Comparison of ENCODE assay signal across 8 cellular contexts in genomic region chr9:136342191-136343120, GRCh38. TPM values are rescaled to one million over a fixed set of nuclear protein-coding genes. Genes with fewer than 3 reads are reported as not detected.
DNase-seq lines count a peak whose midpoint lies in the region; ATAC-seq and TF ChIP-seq lines count a peak whose summit lies in the region.

No MANE protein-coding gene starts in this region.

- H3K9me3 ChIP-seq in Panc1 (ENCODE audit: control insufficient read depth, insufficient read depth, low read depth, low read length) (no peaks in the 10 kb centered on the region), heart right ventricle (no peaks in the 10 kb centered on the region), upper lobe of right lung (no peaks in the 10 kb centered on the region)

- ATAC-seq in Panc1, result peak; percentile 22; the same call in 1 of the 2 replicates
- peak; percentile 43 for ATAC-seq in activated naive CD8-positive, alpha-beta T cell treated with anti-CD3 and anti-CD28 coated beads, Interleukin-2, amount 10 ng/mL, durations not matched to agents 7 days and 5 days (ENCODE audit: low read depth)
- ATAC-seq in heart right ventricle, result peak; percentile 65 to 79 (median 70)
- peak; percentile 81 for ATAC-seq in upper lobe of right lung
- no peak for ATAC-seq in HG03095 (IDR thresholded peaks at IDR 0.05; ENCODE audit: unreplicated experiment)
- ATAC-seq in HG03571 (IDR thresholded peaks at IDR 0.05; ENCODE audit: unreplicated experiment), result no peak

- in situ Hi-C loops in Panc1 (cut with HindIII; ENCODE audit: low pct_unique_long_range_greater_than_20kb, low sequenced_read_pairs), result no loop called here

- H3K27ac ChIP-seq in Panc1 (ENCODE audit: low read length) (no peak overlapping the region), heart right ventricle (peak overlapping the region; percentile 74 to 95 (median 92)), upper lobe of right lung (peak overlapping the region; percentile 58)

- peaks cover 4% of the 10 kb centered on the region for H3K4me1 ChIP-seq in Panc1 (ENCODE audit: control insufficient read depth, insufficient read depth, low read length)
- H3K4me1 ChIP-seq in heart right ventricle, result peaks cover 24 to 63% (median 48%) of the 10 kb centered on the region in 9 donors
- H3K4me1 ChIP-seq in upper lobe of right lung, result peaks cover 24% of the 10 kb centered on the region

- no peak overlapping the region for H3K4me3 ChIP-seq in Panc1 (ENCODE audit: low read depth in 2 of 2, low read length in 2 of 2)
- H3K4me3 ChIP-seq in heart right ventricle, result peak overlapping the region; percentile 18 to 53 (median 47)
- H3K4me3 ChIP-seq in upper lobe of right lung, result peak overlapping the region; percentile 39

- WGBS in heart right ventricle, 2 donors, result 15 to 24% methylated on average over 51 to 59 of the region's 59 CpGs

- TF ChIP-seq CTCF in GM10266 (IDR thresholded peaks at IDR 0.05; ENCODE audit: control insufficient read depth, insufficient read depth, low read depth, missing control alignments) (no peak), Panc1 (IDR thresholded peaks at IDR 0.05) (no peak), heart right ventricle (IDR thresholded peaks at IDR 0.05) (no peak), upper lobe of right lung (IDR thresholded peaks at IDR 0.05) (no peak)

- no peaks in the 10 kb centered on the region for H3K27me3 ChIP-seq in Panc1 (ENCODE audit: control insufficient read depth, insufficient read depth, low read length)
- no peaks in the 10 kb centered on the region for H3K27me3 ChIP-seq in heart right ventricle
- no peaks in the 10 kb centered on the region for H3K27me3 ChIP-seq in upper lobe of right lung

- DNase-seq in GM10266 (ENCODE audit: extremely low spot score), result peak; percentile 86
- no peak for DNase-seq in Panc1 (ENCODE audit: low read depth, low spot score)
- peak; percentile 81 for DNase-seq in activated naive CD8-positive, alpha-beta T cell treated with anti-CD3 and anti-CD28 coated beads, Interleukin-2, amount 10 ng/mL, durations not matched to agents 7 days and 5 days
- DNase-seq in heart right ventricle, result peak; percentile 88 to 90
- peak; percentile 49 to 95 (median 68) for DNase-seq in posterior cingulate gyrus
- DNase-seq in upper lobe of right lung, result peak; percentile 92

- POLR2A ChIA-PET in Panc1 (lab: Charles Lee), result no interaction called here
- POLR2A ChIA-PET in activated naive CD8-positive, alpha-beta T cell treated with anti-CD3 and anti-CD28 coated beads, Interleukin-2, amount 10 ng/mL, durations not matched to agents 7 days and 5 days (lab: Charles Lee), result no interaction called here

- H3K27me3 Mint-ChIP-seq in activated naive CD8-positive, alpha-beta T cell treated with anti-CD3 and anti-CD28 coated beads, Interleukin-2, amount 10 ng/mL, durations not matched to agents 7 days and 5 days, result no peaks in the 10 kb centered on the region

- no peaks in the 10 kb centered on the region for H3K9me3 Mint-ChIP-seq in activated naive CD8-positive, alpha-beta T cell treated with anti-CD3 and anti-CD28 coated beads, Interleukin-2, amount 10 ng/mL, durations not matched to agents 7 days and 5 days

- intact Hi-C loops in Panc1 (cut with micrococcal nuclease; ENCODE audit: unreplicated experiment) (no loop called here), heart right ventricle (cut with DNase I) (loop anchor here in 3 of 10 donors (2.0 to 10.0 kb wide), 3 partner anchors 20 to 62 kb away; partner anchors contain the start of genes SNAPC4 (in 2 of the 3) and DNLZ (in 1 of the 3)), posterior cingulate gyrus (cut with DNase I) (no loop called here), upper lobe of right lung (cut with DNase I) (no loop called here)

- BruUV-seq in Panc1 (replicated peaks; lab: Mats Ljungman, UMichigan), result no TSS peak

- CTCF ChIA-PET in Panc1 (lab: Charles Lee), result interaction anchor here (0.7 kb wide), 1 partner anchor 12 kb away, joined by 3 read pairs; no protein-coding TSS in a partner anchor

- no peaks in the 10 kb centered on the region for H3K36me3 ChIP-seq in Panc1 (ENCODE audit: control insufficient read depth, insufficient read depth, low read length)
- H3K36me3 ChIP-seq in heart right ventricle, result peaks cover 0 to 22% (median 2%) of the 10 kb centered on the region in 9 donors
- no peaks in the 10 kb centered on the region for H3K36me3 ChIP-seq in upper lobe of right lung

- H3K4me1 Mint-ChIP-seq in activated naive CD8-positive, alpha-beta T cell treated with anti-CD3 and anti-CD28 coated beads, Interleukin-2, amount 10 ng/mL, durations not matched to agents 7 days and 5 days, result no peaks in the 10 kb centered on the region

- no peak overlapping the region for H3K4me3 Mint-ChIP-seq in activated naive CD8-positive, alpha-beta T cell treated with anti-CD3 and anti-CD28 coated beads, Interleukin-2, amount 10 ng/mL, durations not matched to agents 7 days and 5 days

- H3K27ac Mint-ChIP-seq in activated naive CD8-positive, alpha-beta T cell treated with anti-CD3 and anti-CD28 coated beads, Interleukin-2, amount 10 ng/mL, durations not matched to agents 7 days and 5 days, result no peak overlapping the region

- no peaks in the 10 kb centered on the region for H3K36me3 Mint-ChIP-seq in activated naive CD8-positive, alpha-beta T cell treated with anti-CD3 and anti-CD28 coated beads, Interleukin-2, amount 10 ng/mL, durations not matched to agents 7 days and 5 days

RNA-seq across cellular contexts. Expression of gene GPSM1, which starts 15.1 kb away (rescaled TPM):
- 14.2 TPM for total RNA-seq in Panc1 (2021; ENCODE audit: unreplicated experiment)
- polyA plus RNA-seq in Panc1 (2012; ENCODE audit: insufficient read length), result 23.8 TPM
- 1 to 10 TPM; 5.0 to 6.0 TPM for total RNA-seq in activated naive CD8-positive, alpha-beta T cell treated with anti-CD3 and anti-CD28 coated beads, Interleukin-2, amount 10 ng/mL, durations not matched to agents 7 days and 5 days
- total RNA-seq in heart right ventricle, result 10 to 100 TPM; 19.4 to 50.2 (median 24.8) TPM
- polyA plus RNA-seq in heart right ventricle, result 10 to 100 TPM; 26.2 to 87.8 TPM
- 27.3 TPM for total RNA-seq in upper lobe of right lung

RNA-seq across cellular contexts. Expression of gene DNLZ, which starts 21.1 kb away (rescaled TPM):
- total RNA-seq in Panc1 (2021; ENCODE audit: unreplicated experiment) (26.5 TPM), heart right ventricle (10 to 100 TPM; 23.3 to 39.5 (median 30.7) TPM), upper lobe of right lung (15.5 TPM)
- polyA plus RNA-seq in Panc1 (2012; ENCODE audit: insufficient read length), result 37.5 TPM
- 10 to 100 TPM; 15.4 to 17.0 TPM for total RNA-seq in activated naive CD8-positive, alpha-beta T cell treated with anti-CD3 and anti-CD28 coated beads, Interleukin-2, amount 10 ng/mL, durations not matched to agents 7 days and 5 days
- polyA plus RNA-seq in heart right ventricle, result 10 to 100 TPM; 37.0 to 49.2 TPM

RNA-seq across cellular contexts. Expression of gene CARD9, which starts 31.0 kb away (rescaled TPM):
- total RNA-seq in Panc1 (2021; ENCODE audit: unreplicated experiment) (1.7 TPM), heart right ventricle (1 to 10 TPM in 5 of 10 donors, under 1 TPM in 4, not detected in 1; 0.21 to 2.0 (median 1.1) TPM), upper lobe of right lung (10.0 TPM)
- 1.1 TPM for polyA plus RNA-seq in Panc1 (2012; ENCODE audit: insufficient read length)
- under 1 TPM; 0.45 to 0.61 TPM for total RNA-seq in activated naive CD8-positive, alpha-beta T cell treated with anti-CD3 and anti-CD28 coated beads, Interleukin-2, amount 10 ng/mL, durations not matched to agents 7 days and 5 days
- polyA plus RNA-seq in heart right ventricle, result 1 to 10 TPM; 1.3 to 1.6 TPM

RNA-seq across cellular contexts. Expression of gene CCDC187, which starts 38.6 kb away (rescaled TPM):
- total RNA-seq in Panc1 (2021; ENCODE audit: unreplicated experiment), result not detected
- polyA plus RNA-seq in Panc1 (2012; ENCODE audit: insufficient read length), result not detected
- total RNA-seq in activated naive CD8-positive, alpha-beta T cell treated with anti-CD3 and anti-CD28 coated beads, Interleukin-2, amount 10 ng/mL, durations not matched to agents 7 days and 5 days, result not detected
- total RNA-seq in heart right ventricle, result under 1 TPM in 3 of 10 donors, not detected in 7; 0.02 to 0.04 (median 0.03) TPM
- under 1 TPM in 1 of 2 donors, not detected in 1; 0.07 TPM for polyA plus RNA-seq in heart right ventricle
- 0.09 TPM for total RNA-seq in upper lobe of right lung

RNA-seq across cellular contexts. Expression of gene SNAPC4, which starts 57.5 kb away (rescaled TPM):
- 10.8 TPM for total RNA-seq in Panc1 (2021; ENCODE audit: unreplicated experiment)
- polyA plus RNA-seq in Panc1 (2012; ENCODE audit: insufficient read length), result 13.4 TPM
- total RNA-seq in activated naive CD8-positive, alpha-beta T cell treated with anti-CD3 and anti-CD28 coated beads, Interleukin-2, amount 10 ng/mL, durations not matched to agents 7 days and 5 days, result 1 to 10 TPM; 9.6 to 9.9 TPM
- 1 to 10 TPM; 3.4 to 6.1 (median 4.7) TPM for total RNA-seq in heart right ventricle
- polyA plus RNA-seq in heart right ventricle, result 1 to 10 TPM; 3.0 to 8.3 TPM
- total RNA-seq in upper lobe of right lung, result 7.2 TPM

Comparison
In these comparisons a context has a peak if more than half of its experiments do, and no peak if none do; other contexts are left out.
1. ATAC-seq: peak in Panc1 (single experiment), activated naive CD8-positive, alpha-beta T cell treated with anti-CD3 and anti-CD28 coated beads, Interleukin-2, amount 10 ng/mL, durations not matched to agents 7 days and 5 days (single experiment), heart right ventricle (8 of 8) and upper lobe of right lung (single experiment); none in HG03095 (single experiment) and HG03571 (single experiment).
2. H3K4me3 ChIP-seq: peak in heart right ventricle (10 of 10) and upper lobe of right lung (single experiment); none in Panc1 (0 of 2).